ENCODE assay signal across 24 cellular contexts in the genomic region with DNA sequence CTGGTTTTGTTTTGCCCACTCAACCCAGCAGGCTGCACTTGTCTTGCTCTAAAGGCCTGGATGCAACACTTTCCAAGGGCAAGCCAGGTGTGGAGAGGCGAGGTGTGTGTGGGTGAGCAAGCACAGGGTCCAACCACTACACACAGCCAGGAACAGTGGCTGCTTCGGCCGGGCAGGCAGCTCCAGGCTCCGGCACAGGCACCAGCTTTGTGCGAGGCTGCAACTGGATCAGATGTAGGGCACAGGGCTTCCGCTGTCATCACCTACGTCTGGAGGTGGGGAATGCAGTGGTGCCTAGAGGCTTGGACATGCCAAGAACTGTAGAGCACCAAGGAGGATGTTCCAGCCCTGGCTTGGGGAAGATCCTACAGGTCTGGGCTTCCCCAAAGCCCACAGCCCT.
"Had no signal": no experiment of that assay in that cellular context is flagged by ENCODE, and none has a peak within 500 bp of the region (broad histone marks: within the 10 kb centered on the region; RNA-seq: fewer than 3 reads in every experiment).

No MANE protein-coding gene starts in this region.

- H3K4me1 ChIP-seq: adrenal gland, ascending aorta, body of pancreas had no signal

- H3K36me3 ChIP-seq: adrenal gland, ascending aorta had no signal

- H3K27me3 ChIP-seq: adrenal gland, ascending aorta, body of pancreas had no signal

- H3K27ac ChIP-seq: adrenal gland, ascending aorta, body of pancreas had no signal

- ATAC-seq: body of pancreas, T-helper 17 cell had no signal

- DNase-seq: activated B cell treated with CpG ODN at 0.5 μM for 24 hours; activated CD4-positive, alpha-beta memory T cell treated with anti-CD3 and anti-CD28 coated beads for 36 hours; activated CD4-positive, alpha-beta T cell treated with anti-CD3 and anti-CD28 coated beads, Interleukin-2, amount 10 ng/mL, durations not matched to agents 7 days and 5 days; activated naive CD4-positive, alpha-beta T cell treated with anti-CD3 and anti-CD28 coated beads, Interleukin-2, amount 50 U/mL, for 16 hours; activated naive CD8-positive, alpha-beta T cell treated with anti-CD3 and anti-CD28 coated beads, Interleukin-2, amount 10 ng/mL, durations not matched to agents 7 days and 5 days; activated T-cell treated with anti-CD3 and anti-CD28 coated beads for 4 hours; activated T-cell treated with anti-CD3 and anti-CD28 coated beads, Interleukin-2, amount 50 U/mL, for 48 hours; adrenal gland; body of pancreas; central memory CD4-positive, alpha-beta T cell; KG1; NCI-H1092; NCI-H1930; NCI-H2107; NCI-H2171 treated with DMSO at 0.1 percent for 48 hours; NCI-H226; NCI-H526 treated with DMSO at 0.1 percent for 48 hours; NCI-H82; NK-92 treated with Interleukin-12 subunit alpha and Interleukin-12 subunit beta, amount 100 ng/mL, for 24 hours; SHP77 treated with DMSO at 0.1 percent for 48 hours; T-helper 17 cell; T-helper 9 cell had no signal

- H3K4me3 ChIP-seq: adrenal gland, ascending aorta, body of pancreas had no signal

- H3K9me3 ChIP-seq: adrenal gland, ascending aorta, body of pancreas had no signal

- FAIRE-seq: bronchial epithelial cell had no signal
